Comparison of ENCODE assay signal across 10 cellular contexts in genomic region chr3:161545823-161546222, GRCh38. TPM values are rescaled to one million over a fixed set of nuclear protein-coding genes. Genes with fewer than 3 reads are reported as not detected.
"Had no signal": no experiment of that assay in that cellular context is flagged by ENCODE, and none has a peak within 500 bp of the region (broad histone marks: within the 10 kb centered on the region; RNA-seq: fewer than 3 reads in every experiment).

No MANE protein-coding gene starts in this region.

- H2AFZ ChIP-seq: GM23338 had no signal

- FAIRE-seq: H1, H54, HTR-8/SVneo had no signal

- H3K4me3 ChIP-seq: GM23338 had no signal

- DNase-seq: H9, HCEC 1CT, Karpas-422, KBM-7 had no signal

- H3K9ac ChIP-seq: KMS-11 had no signal

- H3K27ac ChIP-seq: KMS-11 had no signal

- ATAC-seq: GM23338 had no signal

- H3K4me2 ChIP-seq: GM23338, KMS-11 had no signal

RNA-seq across cellular contexts. Expression of gene OTOL1, which starts 49.2 kb away (rescaled TPM):
- total RNA-seq: GM23338, H1, H9, HT-29 had no signal
- polyA plus RNA-seq: GM23338, H1 had no signal
